ENCODE assay signal across 16 cellular contexts in genomic region chr14:71246539-71246938, GRCh38.
DNase-seq lines count a peak whose midpoint lies in the region; ATAC-seq and TF ChIP-seq lines count a peak whose summit lies in the region.
"Had no signal": no experiment of that assay in that cellular context is flagged by ENCODE, and none has a peak within 500 bp of the region (broad histone marks: within the 10 kb centered on the region; RNA-seq: fewer than 3 reads in every experiment).

No MANE protein-coding gene starts in this region.

- peak; percentile 52 for ATAC-seq in activated CD8-positive, alpha-beta T cell treated with anti-CD3 and anti-CD28 coated beads for 36 hours
- peak; percentile 31 for ATAC-seq in mucosa of descending colon
- ATAC-seq in HG03354 (IDR thresholded peaks at IDR 0.05; ENCODE audit: poor library complexity, severe bottlenecking, unreplicated experiment), result no peak
- ATAC-seq: gastroesophageal sphincter, SK-N-SH treated with all-trans-retinoic acid at 6 μM for 48 hours had no signal

- POLR2A ChIA-PET in CD4-positive, alpha-beta memory T cell (lab: Charles Lee; ENCODE audit: partially characterized antibody), result interaction anchor here (0.6 to 1.5 kb wide), 4 partner anchors 16 to 75 kb away, joined by 3 to 4 read pairs (median 4); no protein-coding TSS in a partner anchor
- POLR2A ChIA-PET in activated CD8-positive, alpha-beta T cell treated with anti-CD3 and anti-CD28 coated beads for 36 hours (lab: Charles Lee), result no interaction called here

- H3K4me1 ChIP-seq in CD4-positive, alpha-beta memory T cell (ENCODE audit: insufficient read depth, low read length), result peaks cover 27% of the 10 kb centered on the region
- no peaks in the 10 kb centered on the region for H3K4me1 ChIP-seq in mucosa of descending colon (ENCODE audit: low read depth)

- H3K27ac Mint-ChIP-seq in CD4-positive, alpha-beta memory T cell, result peak overlapping the region; percentile 65 to 95 (median 88)
- H3K27ac Mint-ChIP-seq in activated CD8-positive, alpha-beta T cell treated with anti-CD3 and anti-CD28 coated beads for 36 hours, result peak overlapping the region; percentile 85

- H3K9me3 ChIP-seq in CD4-positive, alpha-beta memory T cell (ENCODE audit: control insufficient read depth in 1 of 2, low read length in 2 of 2), result no peaks in the 10 kb centered on the region
- H3K9me3 ChIP-seq in KOPT-K1 (ENCODE audit: insufficient read depth, low read length, poor library complexity, severe bottlenecking) (peaks cover 24% of the 10 kb centered on the region), mucosa of descending colon (no peaks in the 10 kb centered on the region)
- H3K9me3 ChIP-seq: gastroesophageal sphincter, tibial nerve had no signal

- peak overlapping the region in 7 of 8 donors; percentile 14 to 69 (median 50) for H3K4me3 Mint-ChIP-seq in CD4-positive, alpha-beta memory T cell
- H3K4me3 Mint-ChIP-seq in activated CD8-positive, alpha-beta T cell treated with anti-CD3 and anti-CD28 coated beads for 36 hours, result no peak overlapping the region

- intact Hi-C loops in CD4-positive, alpha-beta memory T cell (cut with micrococcal nuclease), result no loop called here
- intact Hi-C loops in activated CD8-positive, alpha-beta T cell treated with anti-CD3 and anti-CD28 coated beads for 36 hours (cut with micrococcal nuclease), result no loop called here
- intact Hi-C loops in mucosa of descending colon (cut with DNase I, micrococcal nuclease), result no loop called here

- no peaks in the 10 kb centered on the region for H3K27me3 ChIP-seq in CD4-positive, alpha-beta memory T cell (ENCODE audit: insufficient read depth, low read length)
- H3K27me3 ChIP-seq: gastroesophageal sphincter, tibial nerve had no signal

- CTCF ChIA-PET in CD4-positive, alpha-beta memory T cell (lab: Charles Lee; ENCODE audit: partially characterized antibody), result interaction anchor here (1.0 kb wide), 1 partner anchor 9 kb away, joined by 4 read pairs; no protein-coding TSS in a partner anchor
- CTCF ChIA-PET in activated CD8-positive, alpha-beta T cell treated with anti-CD3 and anti-CD28 coated beads for 36 hours (lab: Charles Lee), result interaction anchor here (0.7 to 1.1 kb wide), 2 partner anchors 9 to 10 kb away, joined by 3 read pairs; no protein-coding TSS in a partner anchor

- no peaks in the 10 kb centered on the region for H3K27me3 Mint-ChIP-seq in CD4-positive, alpha-beta memory T cell
- no peaks in the 10 kb centered on the region for H3K27me3 Mint-ChIP-seq in activated CD8-positive, alpha-beta T cell treated with anti-CD3 and anti-CD28 coated beads for 36 hours

- DNase-seq in CD4-positive, alpha-beta memory T cell, result no peak
- no peak for DNase-seq in activated CD8-positive, alpha-beta T cell treated with anti-CD3 and anti-CD28 coated beads for 36 hours
- DNase-seq in mucosa of descending colon, result no peak
- no peak for DNase-seq in AG08395 (ENCODE audit: low spot score)
- no peak for DNase-seq in substantia nigra (lab: John Stamatoyannopoulos, UW)
- no peak for DNase-seq in foreskin fibroblast
- DNase-seq: DMS153, NCI-H1092, WERI-Rb-1 had no signal

- no peak overlapping the region for H3K4me3 ChIP-seq in CD4-positive, alpha-beta memory T cell (ENCODE audit: low read length in 2 of 2)
- no peak overlapping the region for H3K4me3 ChIP-seq in mucosa of descending colon
- H3K4me3 ChIP-seq in foreskin fibroblast (ENCODE audit: low read depth in 1 of 2, low read length in 2 of 2), result no peak overlapping the region
- H3K4me3 ChIP-seq: gastroesophageal sphincter, GM23248, skin epidermis, tibial nerve had no signal

- peaks cover 0 to 10% of the 10 kb centered on the region in 2 donors for H3K36me3 Mint-ChIP-seq in CD4-positive, alpha-beta memory T cell
- H3K36me3 Mint-ChIP-seq in activated CD8-positive, alpha-beta T cell treated with anti-CD3 and anti-CD28 coated beads for 36 hours (ENCODE audit: low read depth), result peaks cover 20% of the 10 kb centered on the region

- peaks cover 27 to 40% (median 34%) of the 10 kb centered on the region in 4 donors for H3K4me1 Mint-ChIP-seq in CD4-positive, alpha-beta memory T cell
- H3K4me1 Mint-ChIP-seq in activated CD8-positive, alpha-beta T cell treated with anti-CD3 and anti-CD28 coated beads for 36 hours (ENCODE audit: low read depth), result peaks cover 39% of the 10 kb centered on the region

- no peak for TF ChIP-seq CTCF in activated CD8-positive, alpha-beta T cell treated with anti-CD3 and anti-CD28 coated beads for 36 hours (IDR thresholded peaks at IDR 0.05)
- no peak for TF ChIP-seq CTCF in mucosa of descending colon (IDR thresholded peaks at IDR 0.05)
- no peak for TF ChIP-seq CTCF in foreskin fibroblast (IDR thresholded peaks at IDR 0.05; ENCODE audit: low read depth, low read length)

- H3K36me3 ChIP-seq in CD4-positive, alpha-beta memory T cell (ENCODE audit: insufficient read depth, low read length), result no peaks in the 10 kb centered on the region
- H3K36me3 ChIP-seq in KOPT-K1 (ENCODE audit: insufficient read depth, low read length) (no peaks in the 10 kb centered on the region), mucosa of descending colon (ENCODE audit: low read depth) (no peaks in the 10 kb centered on the region)
- H3K36me3 ChIP-seq: gastroesophageal sphincter, tibial nerve, WERI-Rb-1 had no signal

- peaks cover 0 to 17% (median 9%) of the 10 kb centered on the region in 8 donors for H3K9me3 Mint-ChIP-seq in CD4-positive, alpha-beta memory T cell
- peaks cover 21% of the 10 kb centered on the region for H3K9me3 Mint-ChIP-seq in activated CD8-positive, alpha-beta T cell treated with anti-CD3 and anti-CD28 coated beads for 36 hours

- H3K27ac ChIP-seq in CD4-positive, alpha-beta memory T cell (ENCODE audit: low read depth, low read length), result no peak overlapping the region
- H3K27ac ChIP-seq in KOPT-K1 (ENCODE audit: low read depth, low read length, poor library complexity, severe bottlenecking), result peak overlapping the region; percentile 20
- no peak overlapping the region for H3K27ac ChIP-seq in substantia nigra (ENCODE audit: low read depth, low read length, poor library complexity, severe bottlenecking)
- H3K27ac ChIP-seq: gastroesophageal sphincter, GM23248, tibial nerve, WERI-Rb-1 had no signal
